ENCODE assay signal across 19 cellular contexts in the genomic region with DNA sequence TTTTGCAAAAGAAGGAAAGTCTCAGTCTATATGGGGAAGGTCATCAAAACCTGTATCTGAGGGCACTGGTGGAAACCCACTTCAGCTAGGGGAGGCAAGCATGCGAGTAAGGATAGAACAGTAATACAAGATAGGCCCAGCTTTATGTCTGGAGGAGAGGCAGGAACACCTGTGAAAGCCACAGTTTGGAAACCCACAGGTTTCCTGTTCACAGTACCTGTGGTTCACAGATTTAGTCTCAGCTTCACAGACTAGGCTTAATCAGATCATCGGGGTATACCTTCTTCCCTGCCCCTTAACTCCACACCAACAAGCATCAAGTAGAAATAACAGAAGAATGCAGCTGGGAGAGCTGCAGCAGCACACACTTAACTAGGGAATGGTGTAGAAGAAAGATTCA. TPM values are rescaled to one million over a fixed set of nuclear protein-coding genes. Genes with fewer than 3 reads are reported as not detected.
A peak's percentile ranks its signal among the peaks of the same experiment; 100 is the strongest.
DNase-seq lines count a peak whose midpoint lies in the region; ATAC-seq, FAIRE-seq and TF ChIP-seq lines count a peak whose summit lies in the region.
"Had no signal": no experiment of that assay in that cellular context is flagged by ENCODE, and none has a peak within 500 bp of the region (broad histone marks: within the 10 kb centered on the region; RNA-seq: fewer than 3 reads in every experiment).

No MANE protein-coding gene starts in this region.

- CTCF ChIA-PET in activated naive CD4-positive, alpha-beta T cell treated with anti-CD3 and anti-CD28 coated beads, Interleukin-2, amount 10 ng/mL, durations not matched to agents 7 days and 5 days (lab: Charles Lee): interaction anchor here (1.2 kb wide), 1 partner anchor 125 kb away, joined by 4 read pairs; no protein-coding TSS in a partner anchor
- CTCF ChIA-PET in activated CD8-positive, alpha-beta T cell treated with anti-CD3 and anti-CD28 coated beads, Interleukin-2, amount 10 ng/mL, durations not matched to agents 7 days and 5 days (lab: Charles Lee): interaction anchor here (0.9 kb wide), 1 partner anchor 25 kb away, joined by 3 read pairs; no protein-coding TSS in a partner anchor

- no peak overlapping the region for H3K4me3 ChIP-seq in GM23338
- H3K4me3 ChIP-seq: GM23248, K562 had no signal

- peak; percentile 37 for DNase-seq in activated naive CD4-positive, alpha-beta T cell treated with anti-CD3 and anti-CD28 coated beads, Interleukin-2, amount 10 ng/mL, durations not matched to agents 7 days and 5 days
- DNase-seq in activated naive CD4-positive, alpha-beta T cell treated with Interleukin-2 at 50 U/mL for 16 hours: no peak
- DNase-seq in activated CD8-positive, alpha-beta T cell treated with anti-CD3 and anti-CD28 coated beads, Interleukin-2, amount 10 ng/mL, durations not matched to agents 7 days and 5 days: peak; percentile 46
- no peak for DNase-seq in stimulated activated effector memory CD8-positive, alpha-beta T cell treated with anti-CD3 and anti-CD28 coated beads, Interleukin-12 subunit alpha, Interleukin-12 subunit beta, amount 100 ng/mL, for 72 hours (ENCODE audit: low spot score in 2 of 2)
- DNase-seq in left colon (no peak), GM23338 (ENCODE audit: low spot score) (no peak), RCC 7860 (ENCODE audit: low spot score) (no peak)
- DNase-seq: DMS79, GM23248, NCI-H1436, NCI-H2029, NCI-H2171 treated with DMSO at 0.1 percent for 48 hours, NCI-H774 had no signal

- H3K36me3 ChIP-seq in KOPT-K1 (ENCODE audit: insufficient read depth, low read length) (no peaks in the 10 kb centered on the region), GM23338 (ENCODE audit: insufficient read depth) (0 out of 2 replicates have a peak, but pooled peaks cover 8% of the 10 kb centered on the region)

- H3K4me1 ChIP-seq in GM23338 (ENCODE audit: insufficient read depth): peaks cover 9% of the 10 kb centered on the region; the same call in 1 of the 2 replicates

- no peaks in the 10 kb centered on the region for H3K9me3 Mint-ChIP-seq in activated naive CD4-positive, alpha-beta T cell treated with anti-CD3 and anti-CD28 coated beads, Interleukin-2, amount 10 ng/mL, durations not matched to agents 7 days and 5 days
- H3K9me3 Mint-ChIP-seq in activated CD8-positive, alpha-beta T cell treated with anti-CD3 and anti-CD28 coated beads, Interleukin-2, amount 10 ng/mL, durations not matched to agents 7 days and 5 days (ENCODE audit: insufficient read depth): no peaks in the 10 kb centered on the region
- H3K9me3 Mint-ChIP-seq in stimulated activated effector memory CD8-positive, alpha-beta T cell treated with anti-CD3 and anti-CD28 coated beads, Interleukin-12 subunit alpha, Interleukin-12 subunit beta, amount 100 ng/mL, for 72 hours: no peaks in the 10 kb centered on the region
- peaks cover 17% of the 10 kb centered on the region for H3K9me3 Mint-ChIP-seq in GM23338

- intact Hi-C loops in left colon (cut with DNase I, micrococcal nuclease): no loop called here

- H3F3A ChIP-seq in GM23338 (replicated peaks; ENCODE audit: low read depth): no peaks in the 10 kb centered on the region

- POLR2A ChIA-PET in activated CD8-positive, alpha-beta T cell treated with anti-CD3 and anti-CD28 coated beads, Interleukin-2, amount 10 ng/mL, durations not matched to agents 7 days and 5 days (lab: Charles Lee): no interaction called here

- H3K79me2 ChIP-seq in GM23338 (replicated peaks; ENCODE audit: insufficient read depth): no peaks in the 10 kb centered on the region

- peak overlapping the region; percentile 48 for H3K27ac ChIP-seq in KOPT-K1 (ENCODE audit: low read depth, low read length, poor library complexity, severe bottlenecking)
- no peak overlapping the region for H3K27ac ChIP-seq in GM23338 (ENCODE audit: low read depth)
- H3K27ac ChIP-seq: GM23248 had no signal

- no peaks in the 10 kb centered on the region for H3K9me2 ChIP-seq in GM23338 (ENCODE audit: insufficient read depth)

- FAIRE-seq in RCC 7860 (lab: Jason Lieb, UNC): no peak
- FAIRE-seq: D721Med, K562 had no signal

- no peak overlapping the region for H3K4me2 ChIP-seq in GM23338

- H3K27ac Mint-ChIP-seq in activated naive CD4-positive, alpha-beta T cell treated with anti-CD3 and anti-CD28 coated beads, Interleukin-2, amount 10 ng/mL, durations not matched to agents 7 days and 5 days: no peak overlapping the region
- no peak overlapping the region for H3K27ac Mint-ChIP-seq in activated CD8-positive, alpha-beta T cell treated with anti-CD3 and anti-CD28 coated beads, Interleukin-2, amount 10 ng/mL, durations not matched to agents 7 days and 5 days
- no peak overlapping the region for H3K27ac Mint-ChIP-seq in stimulated activated effector memory CD8-positive, alpha-beta T cell treated with anti-CD3 and anti-CD28 coated beads, Interleukin-12 subunit alpha, Interleukin-12 subunit beta, amount 100 ng/mL, for 72 hours
- H3K27ac Mint-ChIP-seq in GM23338: no peak overlapping the region
- H3K27ac Mint-ChIP-seq: CD14-positive monocyte had no signal

- no peaks in the 10 kb centered on the region for H3K27me3 ChIP-seq in GM23338 (ENCODE audit: insufficient read depth)

- peaks cover 34% of the 10 kb centered on the region for H3K4me1 Mint-ChIP-seq in activated naive CD4-positive, alpha-beta T cell treated with anti-CD3 and anti-CD28 coated beads, Interleukin-2, amount 10 ng/mL, durations not matched to agents 7 days and 5 days
- peaks cover 31% of the 10 kb centered on the region for H3K4me1 Mint-ChIP-seq in activated CD8-positive, alpha-beta T cell treated with anti-CD3 and anti-CD28 coated beads, Interleukin-2, amount 10 ng/mL, durations not matched to agents 7 days and 5 days (ENCODE audit: low read depth)
- H3K4me1 Mint-ChIP-seq in stimulated activated effector memory CD8-positive, alpha-beta T cell treated with anti-CD3 and anti-CD28 coated beads, Interleukin-12 subunit alpha, Interleukin-12 subunit beta, amount 100 ng/mL, for 72 hours: peaks cover 32% of the 10 kb centered on the region
- H3K4me1 Mint-ChIP-seq in GM23338: peaks cover 11% of the 10 kb centered on the region

- peaks cover 10% of the 10 kb centered on the region for H3K27me3 Mint-ChIP-seq in activated naive CD4-positive, alpha-beta T cell treated with anti-CD3 and anti-CD28 coated beads, Interleukin-2, amount 10 ng/mL, durations not matched to agents 7 days and 5 days
- peaks cover 21% of the 10 kb centered on the region for H3K27me3 Mint-ChIP-seq in activated CD8-positive, alpha-beta T cell treated with anti-CD3 and anti-CD28 coated beads, Interleukin-2, amount 10 ng/mL, durations not matched to agents 7 days and 5 days (ENCODE audit: low read depth)
- H3K27me3 Mint-ChIP-seq in GM23338 (ENCODE audit: insufficient read depth, low read depth, poor library complexity): no peaks in the 10 kb centered on the region

- no peaks in the 10 kb centered on the region for H3K36me3 Mint-ChIP-seq in activated naive CD4-positive, alpha-beta T cell treated with anti-CD3 and anti-CD28 coated beads, Interleukin-2, amount 10 ng/mL, durations not matched to agents 7 days and 5 days
- H3K36me3 Mint-ChIP-seq in activated CD8-positive, alpha-beta T cell treated with anti-CD3 and anti-CD28 coated beads, Interleukin-2, amount 10 ng/mL, durations not matched to agents 7 days and 5 days (ENCODE audit: low read depth): no peaks in the 10 kb centered on the region
- H3K36me3 Mint-ChIP-seq in stimulated activated effector memory CD8-positive, alpha-beta T cell treated with anti-CD3 and anti-CD28 coated beads, Interleukin-12 subunit alpha, Interleukin-12 subunit beta, amount 100 ng/mL, for 72 hours: no peaks in the 10 kb centered on the region
- H3K36me3 Mint-ChIP-seq in GM23338 (ENCODE audit: low read depth): peaks cover 10% of the 10 kb centered on the region; the same call in 2 of the 3 replicates
- H3K36me3 Mint-ChIP-seq: CD14-positive monocyte had no signal

- no peak overlapping the region for H2AFZ ChIP-seq in GM23338
- H2AFZ ChIP-seq: GM23248 had no signal

- no peak for TF ChIP-seq CTCF in GM23338 (conservative IDR thresholded peaks at IDR 0.05; ENCODE audit: low read depth in 2 of 2)

- H3K4me3 Mint-ChIP-seq in activated naive CD4-positive, alpha-beta T cell treated with anti-CD3 and anti-CD28 coated beads, Interleukin-2, amount 10 ng/mL, durations not matched to agents 7 days and 5 days: no peak overlapping the region
- H3K4me3 Mint-ChIP-seq in activated CD8-positive, alpha-beta T cell treated with anti-CD3 and anti-CD28 coated beads, Interleukin-2, amount 10 ng/mL, durations not matched to agents 7 days and 5 days: no peak overlapping the region
- H3K4me3 Mint-ChIP-seq in stimulated activated effector memory CD8-positive, alpha-beta T cell treated with anti-CD3 and anti-CD28 coated beads, Interleukin-12 subunit alpha, Interleukin-12 subunit beta, amount 100 ng/mL, for 72 hours: no peak overlapping the region
- no peak overlapping the region for H3K4me3 Mint-ChIP-seq in GM23338
- H3K4me3 Mint-ChIP-seq: CD14-positive monocyte had no signal

- ATAC-seq in activated CD8-positive, alpha-beta T cell treated with anti-CD3 and anti-CD28 coated beads, Interleukin-2, amount 10 ng/mL, durations not matched to agents 7 days and 5 days: peak; percentile 87
- peak; percentile 63 for ATAC-seq in stimulated activated effector memory CD8-positive, alpha-beta T cell treated with anti-CD3 and anti-CD28 coated beads, Interleukin-12 subunit alpha, Interleukin-12 subunit beta, amount 100 ng/mL, for 72 hours
- ATAC-seq in left colon (no peak), GM23338 (no peak)
- ATAC-seq: K562, Right ventricle myocardium inferior had no signal

- no peaks in the 10 kb centered on the region for H3K9me3 ChIP-seq in KOPT-K1 (ENCODE audit: insufficient read depth, low read length, poor library complexity, severe bottlenecking)

- no peaks in the 10 kb centered on the region for H4K20me1 ChIP-seq in GM23338 (replicated peaks; ENCODE audit: insufficient read depth)

TF ChIP-seq in GM23338, 12 proteins besides CTCF, POLR2A, EP300 and RAD21 (continues in another document):
- no peak for TF ChIP-seq STAT1 (IDR thresholded peaks at IDR 0.05; ENCODE audit: unreplicated experiment)
- TF ChIP-seq EZH2 (IDR thresholded peaks at IDR 0.05; ENCODE audit: low read depth, unreplicated experiment): no peak
- no peak for TF ChIP-seq ZNF331 (CRISPR knock-in tag; IDR thresholded peaks at IDR 0.05; ENCODE audit: low read depth)

RNA-seq across cellular contexts. Expression of a gene that starts 36.2 kb away (rescaled TPM):
- not detected for total RNA-seq in activated CD8-positive, alpha-beta T cell treated with anti-CD3 and anti-CD28 coated beads, Interleukin-2, amount 10 ng/mL, durations not matched to agents 7 days and 5 days
- total RNA-seq in left colon: 1 to 10 TPM; 1.7 to 2.8 TPM
- 1.3 and 1.5 TPM in 2 replicates for total RNA-seq in GM23338 (2014; rRNA removed; shearing (Covaris generic))
- polyA plus RNA-seq in GM23338 (2016; fragmentation: Nextera tagmentation; extraction: Ambion mirVana): 0.31 TPM in 1 of 2 replicates, not detected in the other
- total RNA-seq: G401, GM23248, K562 had no signal
- polyA plus RNA-seq: CD14-positive monocyte, GM23248 had no signal

Comparison
In these comparisons a context has a peak if more than half of its experiments do, and no peak if none do; other contexts are left out.
1. DNase-seq: peak in activated naive CD4-positive, alpha-beta T cell treated with anti-CD3 and anti-CD28 coated beads, Interleukin-2, amount 10 ng/mL, durations not matched to agents 7 days and 5 days (single experiment) and activated CD8-positive, alpha-beta T cell treated with anti-CD3 and anti-CD28 coated beads, Interleukin-2, amount 10 ng/mL, durations not matched to agents 7 days and 5 days (single experiment); none in activated naive CD4-positive, alpha-beta T cell treated with Interleukin-2 at 50 U/mL for 16 hours (single experiment), stimulated activated effector memory CD8-positive, alpha-beta T cell treated with anti-CD3 and anti-CD28 coated beads, Interleukin-12 subunit alpha, Interleukin-12 subunit beta, amount 100 ng/mL, for 72 hours (0 of 2), left colon (0 of 2), GM23338 (single experiment) and RCC 7860 (single experiment).
2. ATAC-seq: peak in activated CD8-positive, alpha-beta T cell treated with anti-CD3 and anti-CD28 coated beads, Interleukin-2, amount 10 ng/mL, durations not matched to agents 7 days and 5 days (single experiment) and stimulated activated effector memory CD8-positive, alpha-beta T cell treated with anti-CD3 and anti-CD28 coated beads, Interleukin-12 subunit alpha, Interleukin-12 subunit beta, amount 100 ng/mL, for 72 hours (single experiment); none in left colon (single experiment) and GM23338 (single experiment).